ENCODE assay signal across 12 cellular contexts in genomic region chr6:158039178-158039557, GRCh38. TPM values are rescaled to one million over a fixed set of nuclear protein-coding genes. Genes with fewer than 3 reads are reported as not detected.
DNase-seq lines count a peak whose midpoint lies in the region; ATAC-seq, FAIRE-seq and TF ChIP-seq lines count a peak whose summit lies in the region.
"Had no signal": no experiment of that assay in that cellular context is flagged by ENCODE, and none has a peak within 500 bp of the region (broad histone marks: within the 10 kb centered on the region; RNA-seq: fewer than 3 reads in every experiment).

No MANE protein-coding gene starts in this region.

- H3K36me3 Mint-ChIP-seq in T-helper 1 cell treated with Interleukin-12 subunit alpha and Interleukin-12 subunit beta and Interleukin-4 antibody, amounts not matched to agents 30 μg/mL and 1 μg/mL, for 36 hours (ENCODE audit: low read depth) = peaks cover 43% of the 10 kb centered on the region

- H3K4me1 Mint-ChIP-seq in T-helper 1 cell treated with Interleukin-12 subunit alpha and Interleukin-12 subunit beta and Interleukin-4 antibody, amounts not matched to agents 30 μg/mL and 1 μg/mL, for 36 hours (ENCODE audit: low read depth) = peaks cover 39% of the 10 kb centered on the region

- peaks cover 46 to 66% (median 59%) of the 10 kb centered on the region in 4 donors for H3K4me1 ChIP-seq in esophagus muscularis mucosa
- peaks cover 36% of the 10 kb centered on the region for H3K4me1 ChIP-seq in smooth muscle cell (ENCODE audit: low read depth)

- peak; percentile 49 for FAIRE-seq in RCC 7860 (lab: Jason Lieb, UNC)
- FAIRE-seq: A204.1, G401.6 had no signal

- TF ChIP-seq POLR2A in esophagus muscularis mucosa (IDR thresholded peaks at IDR 0.05; ENCODE audit: low read depth) = no peak

- no peak for TF ChIP-seq EP300 in esophagus muscularis mucosa (IDR thresholded peaks at IDR 0.05)

- H3K9me3 ChIP-seq in esophagus muscularis mucosa (no peaks in the 10 kb centered on the region), smooth muscle cell (replicated peaks; ENCODE audit: low read depth) (no peaks in the 10 kb centered on the region)
- H3K9me3 ChIP-seq: left lung had no signal

- H3K36me3 ChIP-seq in esophagus muscularis mucosa (peaks cover 0 to 10% (median 4%) of the 10 kb centered on the region in 4 donors), smooth muscle cell (ENCODE audit: low read depth) (peaks cover 8% of the 10 kb centered on the region)

- intact Hi-C loops in esophagus muscularis mucosa (cut with DNase I) = no loop called here

- peaks cover 32% of the 10 kb centered on the region for H3F3A ChIP-seq in smooth muscle cell (ENCODE audit: low read depth)

- H3K27me3 ChIP-seq in esophagus muscularis mucosa = no peaks in the 10 kb centered on the region
- no peaks in the 10 kb centered on the region for H3K27me3 ChIP-seq in smooth muscle cell (ENCODE audit: low read depth)
- H3K27me3 ChIP-seq: left lung had no signal

- no peak for TF ChIP-seq CTCF in esophagus muscularis mucosa (IDR thresholded peaks at IDR 0.05)
- TF ChIP-seq CTCF in smooth muscle cell (IDR thresholded peaks at IDR 0.05; ENCODE audit: borderline replicate concordance, insufficient read depth, poor library complexity, severe bottlenecking) = no peak

- peak overlapping the region; percentile 60 for H3K4me3 Mint-ChIP-seq in T-helper 1 cell treated with Interleukin-12 subunit alpha and Interleukin-12 subunit beta and Interleukin-4 antibody, amounts not matched to agents 30 μg/mL and 1 μg/mL, for 36 hours

- H3K4me3 ChIP-seq in esophagus muscularis mucosa = no peak overlapping the region
- no peak overlapping the region for H3K4me3 ChIP-seq in smooth muscle cell
- H3K4me3 ChIP-seq: left lung had no signal

- no peak for ATAC-seq in GM21529 (IDR thresholded peaks at IDR 0.05; ENCODE audit: unreplicated experiment)
- ATAC-seq: left lung had no signal

- H3K27ac ChIP-seq in esophagus muscularis mucosa (replicated peaks in 1 of 4) = peak overlapping the region in 3 of 4 donors; percentile 78 to 87 (median 86)
- peak overlapping the region; percentile 81 for H3K27ac ChIP-seq in smooth muscle cell (ENCODE audit: low read depth)

- no peak for DNase-seq in T-helper 1 cell
- peak; percentile 64 for DNase-seq in RCC 7860 (ENCODE audit: low spot score)
- DNase-seq in esophagus muscularis mucosa (ENCODE audit: extremely low spot score) = no peak
- DNase-seq in smooth muscle cell (lab: John Stamatoyannopoulos, UW; ENCODE audit: unreplicated experiment) = no peak
- DNase-seq in hypothalamus (lab: John Stamatoyannopoulos, UW) = no peak
- no peak for DNase-seq in DMS153 treated with DMSO at 0.1 percent for 48 hours (lab: John Stamatoyannopoulos, UW; ENCODE audit: unreplicated experiment)
- DNase-seq: left lung had no signal

- H4K20me1 ChIP-seq in smooth muscle cell (ENCODE audit: low read depth) = no peaks in the 10 kb centered on the region

- H3K9me3 Mint-ChIP-seq in T-helper 1 cell treated with Interleukin-12 subunit alpha and Interleukin-12 subunit beta and Interleukin-4 antibody, amounts not matched to agents 30 μg/mL and 1 μg/mL, for 36 hours = no peaks in the 10 kb centered on the region

- H3K27me3 Mint-ChIP-seq in T-helper 1 cell treated with Interleukin-12 subunit alpha and Interleukin-12 subunit beta and Interleukin-4 antibody, amounts not matched to agents 30 μg/mL and 1 μg/mL, for 36 hours (ENCODE audit: low read depth) = no peaks in the 10 kb centered on the region
- H3K27me3 Mint-ChIP-seq: progenitor cell of endocrine pancreas had no signal

- H3K4me2 ChIP-seq in smooth muscle cell = peak overlapping the region; percentile 50

- peak overlapping the region; percentile 84 for H3K27ac Mint-ChIP-seq in T-helper 1 cell treated with Interleukin-12 subunit alpha and Interleukin-12 subunit beta and Interleukin-4 antibody, amounts not matched to agents 30 μg/mL and 1 μg/mL, for 36 hours

- peak overlapping the region; percentile 64 for H3K9ac ChIP-seq in smooth muscle cell (ENCODE audit: low read depth)

- 88% methylated on average over 9 of the region's 9 CpGs for WGBS in esophagus muscularis mucosa
- 63% methylated on average over 9 of the region's 9 CpGs for WGBS in smooth muscle cell (ENCODE audit: low lambda C conversion rate)

- H2AFZ ChIP-seq in smooth muscle cell (ENCODE audit: low read depth) = no peak overlapping the region

- H3K79me2 ChIP-seq in smooth muscle cell (ENCODE audit: low read depth) = peaks cover 4% of the 10 kb centered on the region

RNA-seq across cellular contexts. Expression of gene SYNJ2, which starts 57.5 kb away (rescaled TPM):
- 10 to 100 TPM; 17.0 to 25.3 (median 25.1) TPM for total RNA-seq in esophagus muscularis mucosa
- total RNA-seq in smooth muscle cell = 6.1 TPM in 2 replicates
- polyA plus RNA-seq in smooth muscle cell = 6.0 and 11.5 TPM in 2 replicates
